ENCODE assay signal across 1 cellular context in the genomic region with DNA sequence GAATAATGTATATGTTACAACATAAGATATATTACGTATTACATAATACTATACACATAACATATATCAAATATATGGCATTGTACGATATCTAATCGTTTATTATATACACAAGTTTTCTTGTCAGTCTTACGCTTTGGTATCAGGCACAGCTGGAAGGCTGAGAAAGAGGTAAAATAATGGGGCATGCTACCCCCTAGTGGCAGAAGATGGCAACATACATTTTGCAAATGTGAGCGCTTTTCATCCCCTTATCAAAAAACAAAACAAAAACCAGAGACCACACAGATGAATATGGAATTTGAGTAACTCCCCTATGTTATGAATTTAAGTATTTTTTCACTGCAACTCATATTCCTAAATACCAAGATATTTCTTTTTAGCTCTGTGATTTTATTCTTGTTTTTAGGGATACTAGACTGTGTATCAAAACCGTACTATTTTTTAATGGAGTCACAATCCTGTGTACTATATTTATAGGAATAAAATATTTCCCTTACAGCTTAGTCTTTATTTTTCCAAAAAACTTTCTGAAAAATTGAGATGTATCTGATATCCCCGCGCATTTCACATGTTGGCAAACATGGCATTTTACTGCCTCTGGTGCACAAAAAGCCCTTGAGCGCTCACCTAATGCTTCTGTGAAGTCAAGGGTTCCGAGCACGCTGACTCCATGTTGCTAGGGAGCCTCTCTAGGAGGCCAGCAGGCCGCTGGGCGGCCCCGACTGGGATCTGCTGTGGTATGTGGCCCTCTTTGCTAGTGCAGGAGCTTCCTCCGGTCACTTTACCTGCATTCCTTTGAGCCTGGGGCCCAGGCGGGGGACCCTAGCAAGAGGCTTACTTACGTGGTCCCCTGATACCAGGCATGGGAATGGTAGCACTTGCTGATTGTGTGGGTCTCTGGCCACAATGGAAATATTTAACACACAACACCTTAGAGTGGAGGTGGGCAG.
TF ChIP-seq lines count a peak whose summit lies in the region.

No MANE protein-coding gene starts in this region.

TF ChIP-seq in H1, 55 proteins besides CTCF, POLR2A, EP300 and RAD21:
- no peak for TF ChIP-seq FOSL1 (IDR thresholded peaks at IDR 0.05; ENCODE audit: insufficient read depth, low read depth, low read length)
- TF ChIP-seq, protein P1, sequence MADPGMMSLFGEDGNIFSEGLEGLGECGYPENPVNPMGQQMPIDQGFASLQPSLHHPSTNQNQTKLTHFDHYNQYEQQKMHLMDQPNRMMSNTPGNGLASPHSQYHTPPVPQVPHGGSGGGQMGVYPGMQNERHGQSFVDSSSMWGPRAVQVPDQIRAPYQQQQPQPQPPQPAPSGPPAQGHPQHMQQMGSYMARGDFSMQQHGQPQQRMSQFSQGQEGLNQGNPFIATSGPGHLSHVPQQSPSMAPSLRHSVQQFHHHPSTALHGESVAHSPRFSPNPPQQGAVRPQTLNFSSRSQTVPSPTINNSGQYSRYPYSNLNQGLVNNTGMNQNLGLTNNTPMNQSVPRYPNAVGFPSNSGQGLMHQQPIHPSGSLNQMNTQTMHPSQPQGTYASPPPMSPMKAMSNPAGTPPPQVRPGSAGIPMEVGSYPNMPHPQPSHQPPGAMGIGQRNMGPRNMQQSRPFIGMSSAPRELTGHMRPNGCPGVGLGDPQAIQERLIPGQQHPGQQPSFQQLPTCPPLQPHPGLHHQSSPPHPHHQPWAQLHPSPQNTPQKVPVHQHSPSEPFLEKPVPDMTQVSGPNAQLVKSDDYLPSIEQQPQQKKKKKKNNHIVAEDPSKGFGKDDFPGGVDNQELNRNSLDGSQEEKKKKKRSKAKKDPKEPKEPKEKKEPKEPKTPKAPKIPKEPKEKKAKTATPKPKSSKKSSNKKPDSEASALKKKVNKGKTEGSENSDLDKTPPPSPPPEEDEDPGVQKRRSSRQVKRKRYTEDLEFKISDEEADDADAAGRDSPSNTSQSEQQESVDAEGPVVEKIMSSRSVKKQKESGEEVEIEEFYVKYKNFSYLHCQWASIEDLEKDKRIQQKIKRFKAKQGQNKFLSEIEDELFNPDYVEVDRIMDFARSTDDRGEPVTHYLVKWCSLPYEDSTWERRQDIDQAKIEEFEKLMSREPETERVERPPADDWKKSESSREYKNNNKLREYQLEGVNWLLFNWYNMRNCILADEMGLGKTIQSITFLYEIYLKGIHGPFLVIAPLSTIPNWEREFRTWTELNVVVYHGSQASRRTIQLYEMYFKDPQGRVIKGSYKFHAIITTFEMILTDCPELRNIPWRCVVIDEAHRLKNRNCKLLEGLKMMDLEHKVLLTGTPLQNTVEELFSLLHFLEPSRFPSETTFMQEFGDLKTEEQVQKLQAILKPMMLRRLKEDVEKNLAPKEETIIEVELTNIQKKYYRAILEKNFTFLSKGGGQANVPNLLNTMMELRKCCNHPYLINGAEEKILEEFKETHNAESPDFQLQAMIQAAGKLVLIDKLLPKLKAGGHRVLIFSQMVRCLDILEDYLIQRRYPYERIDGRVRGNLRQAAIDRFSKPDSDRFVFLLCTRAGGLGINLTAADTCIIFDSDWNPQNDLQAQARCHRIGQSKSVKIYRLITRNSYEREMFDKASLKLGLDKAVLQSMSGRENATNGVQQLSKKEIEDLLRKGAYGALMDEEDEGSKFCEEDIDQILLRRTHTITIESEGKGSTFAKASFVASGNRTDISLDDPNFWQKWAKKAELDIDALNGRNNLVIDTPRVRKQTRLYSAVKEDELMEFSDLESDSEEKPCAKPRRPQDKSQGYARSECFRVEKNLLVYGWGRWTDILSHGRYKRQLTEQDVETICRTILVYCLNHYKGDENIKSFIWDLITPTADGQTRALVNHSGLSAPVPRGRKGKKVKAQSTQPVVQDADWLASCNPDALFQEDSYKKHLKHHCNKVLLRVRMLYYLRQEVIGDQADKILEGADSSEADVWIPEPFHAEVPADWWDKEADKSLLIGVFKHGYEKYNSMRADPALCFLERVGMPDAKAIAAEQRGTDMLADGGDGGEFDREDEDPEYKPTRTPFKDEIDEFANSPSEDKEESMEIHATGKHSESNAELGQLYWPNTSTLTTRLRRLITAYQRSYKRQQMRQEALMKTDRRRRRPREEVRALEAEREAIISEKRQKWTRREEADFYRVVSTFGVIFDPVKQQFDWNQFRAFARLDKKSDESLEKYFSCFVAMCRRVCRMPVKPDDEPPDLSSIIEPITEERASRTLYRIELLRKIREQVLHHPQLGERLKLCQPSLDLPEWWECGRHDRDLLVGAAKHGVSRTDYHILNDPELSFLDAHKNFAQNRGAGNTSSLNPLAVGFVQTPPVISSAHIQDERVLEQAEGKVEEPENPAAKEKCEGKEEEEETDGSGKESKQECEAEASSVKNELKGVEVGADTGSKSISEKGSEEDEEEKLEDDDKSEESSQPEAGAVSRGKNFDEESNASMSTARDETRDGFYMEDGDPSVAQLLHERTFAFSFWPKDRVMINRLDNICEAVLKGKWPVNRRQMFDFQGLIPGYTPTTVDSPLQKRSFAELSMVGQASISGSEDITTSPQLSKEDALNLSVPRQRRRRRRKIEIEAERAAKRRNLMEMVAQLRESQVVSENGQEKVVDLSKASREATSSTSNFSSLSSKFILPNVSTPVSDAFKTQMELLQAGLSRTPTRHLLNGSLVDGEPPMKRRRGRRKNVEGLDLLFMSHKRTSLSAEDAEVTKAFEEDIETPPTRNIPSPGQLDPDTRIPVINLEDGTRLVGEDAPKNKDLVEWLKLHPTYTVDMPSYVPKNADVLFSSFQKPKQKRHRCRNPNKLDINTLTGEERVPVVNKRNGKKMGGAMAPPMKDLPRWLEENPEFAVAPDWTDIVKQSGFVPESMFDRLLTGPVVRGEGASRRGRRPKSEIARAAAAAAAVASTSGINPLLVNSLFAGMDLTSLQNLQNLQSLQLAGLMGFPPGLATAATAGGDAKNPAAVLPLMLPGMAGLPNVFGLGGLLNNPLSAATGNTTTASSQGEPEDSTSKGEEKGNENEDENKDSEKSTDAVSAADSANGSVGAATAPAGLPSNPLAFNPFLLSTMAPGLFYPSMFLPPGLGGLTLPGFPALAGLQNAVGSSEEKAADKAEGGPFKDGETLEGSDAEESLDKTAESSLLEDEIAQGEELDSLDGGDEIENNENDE (IDR thresholded peaks at IDR 0.05; ENCODE audit: insufficient replicate concordance, low read length) = no peak
- TF ChIP-seq POU5F1 (IDR thresholded peaks at IDR 0.05; ENCODE audit: low read depth, low read length) = no peak
- TF ChIP-seq SIX5 (IDR thresholded peaks at IDR 0.05; ENCODE audit: low read depth, low read length) = no peak
- TF ChIP-seq GTF2F1 (IDR thresholded peaks at IDR 0.05; ENCODE audit: borderline replicate concordance, low read depth, low read length) = no peak
- peak; percentile 16; the same call in 1 of the 2 replicates for TF ChIP-seq TEAD4 (IDR thresholded peaks at IDR 0.05; ENCODE audit: low read depth, low read length)
- no peak for TF ChIP-seq TCF12 (IDR thresholded peaks at IDR 0.05; ENCODE audit: low read depth, low read length)
- TF ChIP-seq BACH1 (IDR thresholded peaks at IDR 0.05; ENCODE audit: low read length) = no peak
